ENCODE assay signal across 11 cellular contexts in the genomic region with DNA sequence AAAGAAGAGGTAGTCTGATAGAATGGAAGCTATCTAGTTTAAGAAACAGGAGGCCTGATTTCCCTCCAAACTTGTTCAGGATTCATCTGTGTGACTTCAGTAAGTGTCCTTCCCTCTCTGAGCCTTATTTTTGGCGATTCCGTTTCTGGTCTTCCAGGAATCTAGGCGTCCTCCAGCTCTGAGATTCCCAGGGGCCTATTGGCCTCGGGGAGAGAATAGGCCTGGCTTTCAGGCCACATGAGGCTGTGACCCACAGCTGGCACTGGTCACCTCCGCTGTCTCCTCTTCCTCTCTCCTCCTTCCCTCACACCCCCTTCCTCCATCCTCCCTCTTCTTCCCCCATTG.
A peak's percentile ranks its signal among the peaks of the same experiment; 100 is the strongest.
DNase-seq lines count a peak whose midpoint lies in the region; ATAC-seq and TF ChIP-seq lines count a peak whose summit lies in the region.
"Had no signal": no experiment of that assay in that cellular context is flagged by ENCODE, and none has a peak within 500 bp of the region (broad histone marks: within the 10 kb centered on the region; RNA-seq: fewer than 3 reads in every experiment).

No MANE protein-coding gene starts in this region.

- intact Hi-C loops in cardiac septum (cut with DNase I) (no loop called here), upper lobe of right lung (cut with DNase I) (no loop called here)
- intact Hi-C loops in naive thymus-derived CD4-positive, alpha-beta T cell (cut with micrococcal nuclease): no loop called here

- H3K4me1 ChIP-seq in right atrium auricular region (peaks cover 0 to 20% of the 10 kb centered on the region in 2 donors), endodermal cell (ENCODE audit: control insufficient read depth, insufficient read depth, low read length) (peaks cover 4% of the 10 kb centered on the region), upper lobe of right lung (peaks cover 26% of the 10 kb centered on the region)
- H3K4me1 ChIP-seq in naive thymus-derived CD4-positive, alpha-beta T cell (ENCODE audit: control insufficient read depth in 2 of 2, insufficient read depth in 2 of 2, low read length in 2 of 2): no peaks in the 10 kb centered on the region

- no peaks in the 10 kb centered on the region for H3K36me3 Mint-ChIP-seq in endodermal cell (ENCODE audit: low read depth)
- peaks cover 0 to 13% (median 1%) of the 10 kb centered on the region in 5 donors for H3K36me3 Mint-ChIP-seq in naive thymus-derived CD4-positive, alpha-beta T cell
- H3K36me3 Mint-ChIP-seq in activated CD4-positive, alpha-beta memory T cell treated with anti-CD3 and anti-CD28 coated beads, Interleukin-2, amount 10 ng/mL, durations not matched to agents 7 days and 5 days (ENCODE audit: low read depth): no peaks in the 10 kb centered on the region
- H3K36me3 Mint-ChIP-seq: CD14-positive monocyte had no signal

- peaks cover 21% of the 10 kb centered on the region for H3K4me1 Mint-ChIP-seq in endodermal cell
- H3K4me1 Mint-ChIP-seq in naive thymus-derived CD4-positive, alpha-beta T cell: peaks cover 3 to 19% (median 11%) of the 10 kb centered on the region in 7 donors
- no peaks in the 10 kb centered on the region for H3K4me1 Mint-ChIP-seq in activated CD4-positive, alpha-beta memory T cell treated with anti-CD3 and anti-CD28 coated beads, Interleukin-2, amount 10 ng/mL, durations not matched to agents 7 days and 5 days

- H3K27me3 ChIP-seq in right atrium auricular region: no peaks in the 10 kb centered on the region
- no peaks in the 10 kb centered on the region for H3K27me3 ChIP-seq in endodermal cell (ENCODE audit: control insufficient read depth, insufficient read depth, low read length, poor library complexity, severe bottlenecking)
- H3K27me3 ChIP-seq in naive thymus-derived CD4-positive, alpha-beta T cell (ENCODE audit: control insufficient read depth in 2 of 2, insufficient read depth in 2 of 2, low read length in 2 of 2): peaks cover 0 to 3% of the 10 kb centered on the region in 2 donors
- no peaks in the 10 kb centered on the region for H3K27me3 ChIP-seq in upper lobe of right lung

- DNase-seq in right atrium auricular region (ENCODE audit: low spot score) (no peak), cardiac septum (ENCODE audit: low spot score) (no peak), endodermal cell (no peak), upper lobe of right lung (no peak), NCI-H2196 (lab: John Stamatoyannopoulos, UW; ENCODE audit: unreplicated experiment) (no peak)
- no peak for DNase-seq in naive thymus-derived CD4-positive, alpha-beta T cell
- no peak for DNase-seq in activated CD4-positive, alpha-beta memory T cell treated with anti-CD3 and anti-CD28 coated beads, Interleukin-2, amount 10 ng/mL, durations not matched to agents 7 days and 5 days
- DNase-seq: erythroblast, RPMI8226 had no signal

- TF ChIP-seq CTCF in right atrium auricular region (IDR thresholded peaks at IDR 0.05) (no peak), endodermal cell (conservative IDR thresholded peaks at IDR 0.05) (no peak), upper lobe of right lung (IDR thresholded peaks at IDR 0.05) (no peak)

- no peaks in the 10 kb centered on the region for H3K36me3 ChIP-seq in right atrium auricular region
- H3K36me3 ChIP-seq in endodermal cell (ENCODE audit: control insufficient read depth, insufficient read depth, low read length): no peaks in the 10 kb centered on the region
- no peaks in the 10 kb centered on the region for H3K36me3 ChIP-seq in naive thymus-derived CD4-positive, alpha-beta T cell (ENCODE audit: control insufficient read depth in 2 of 3, insufficient read depth in 3 of 3, low read length in 3 of 3)
- H3K36me3 ChIP-seq in upper lobe of right lung: no peaks in the 10 kb centered on the region

- CTCF ChIA-PET in naive thymus-derived CD4-positive, alpha-beta T cell (lab: Charles Lee): no interaction called here
- CTCF ChIA-PET in activated CD4-positive, alpha-beta memory T cell treated with anti-CD3 and anti-CD28 coated beads, Interleukin-2, amount 10 ng/mL, durations not matched to agents 7 days and 5 days (lab: Charles Lee): no interaction called here

- H3K9ac ChIP-seq in endodermal cell (ENCODE audit: extremely low read depth, low read length, poor library complexity, severe bottlenecking): peak overlapping the region; percentile 42

- H3K27ac ChIP-seq in right atrium auricular region (peak overlapping the region in 1 of 2 donors; percentile 1), endodermal cell (ENCODE audit: low read depth, low read length) (peak overlapping the region; percentile 30), upper lobe of right lung (peak overlapping the region; percentile 18)
- no peak overlapping the region for H3K27ac ChIP-seq in naive thymus-derived CD4-positive, alpha-beta T cell (ENCODE audit: low read depth, low read length)

- H3K27ac Mint-ChIP-seq in endodermal cell: no peak overlapping the region
- H3K27ac Mint-ChIP-seq in naive thymus-derived CD4-positive, alpha-beta T cell: no peak overlapping the region
- no peak overlapping the region for H3K27ac Mint-ChIP-seq in activated CD4-positive, alpha-beta memory T cell treated with anti-CD3 and anti-CD28 coated beads, Interleukin-2, amount 10 ng/mL, durations not matched to agents 7 days and 5 days
- H3K27ac Mint-ChIP-seq: CD14-positive monocyte had no signal

- POLR2A ChIA-PET in naive thymus-derived CD4-positive, alpha-beta T cell (lab: Charles Lee): no interaction called here
- POLR2A ChIA-PET in activated CD4-positive, alpha-beta memory T cell treated with anti-CD3 and anti-CD28 coated beads, Interleukin-2, amount 10 ng/mL, durations not matched to agents 7 days and 5 days (lab: Charles Lee): no interaction called here

- H3K4me3 ChIP-seq in right atrium auricular region (peak overlapping the region; percentile 35 to 50), endodermal cell (ENCODE audit: low read length) (peak overlapping the region; percentile 64), upper lobe of right lung (peak overlapping the region; percentile 48)
- peak overlapping the region; percentile 20 for H3K4me3 ChIP-seq in naive thymus-derived CD4-positive, alpha-beta T cell (ENCODE audit: low read length)

- WGBS in endodermal cell (ENCODE audit: insufficient coverage in 1 of 2, insufficient read length in 1 of 2), 2 experiments: 33 to 37% methylated on average over 3 to 5 of the region's 5 CpGs

- H3K9me3 ChIP-seq in right atrium auricular region (peaks cover 0 to 12% of the 10 kb centered on the region in 2 donors), endodermal cell (ENCODE audit: control insufficient read depth, low read length) (peaks cover 14% of the 10 kb centered on the region), upper lobe of right lung (no peaks in the 10 kb centered on the region)
- H3K9me3 ChIP-seq in naive thymus-derived CD4-positive, alpha-beta T cell (ENCODE audit: control insufficient read depth in 2 of 3, low read length in 3 of 3): peaks cover 0 to 5% (median 0%) of the 10 kb centered on the region in 3 experiments

- peaks cover 7% of the 10 kb centered on the region for H3K27me3 Mint-ChIP-seq in endodermal cell (ENCODE audit: insufficient read depth)
- peaks cover 57 to 73% (median 73%) of the 10 kb centered on the region in 5 donors for H3K27me3 Mint-ChIP-seq in naive thymus-derived CD4-positive, alpha-beta T cell
- H3K27me3 Mint-ChIP-seq in activated CD4-positive, alpha-beta memory T cell treated with anti-CD3 and anti-CD28 coated beads, Interleukin-2, amount 10 ng/mL, durations not matched to agents 7 days and 5 days: peaks cover 54% of the 10 kb centered on the region

- H3K9me3 Mint-ChIP-seq in endodermal cell: peaks cover 11% of the 10 kb centered on the region
- H3K9me3 Mint-ChIP-seq in naive thymus-derived CD4-positive, alpha-beta T cell: peaks cover 0 to 27% (median 13%) of the 10 kb centered on the region in 11 donors
- peaks cover 6% of the 10 kb centered on the region for H3K9me3 Mint-ChIP-seq in activated CD4-positive, alpha-beta memory T cell treated with anti-CD3 and anti-CD28 coated beads, Interleukin-2, amount 10 ng/mL, durations not matched to agents 7 days and 5 days

- peak overlapping the region; percentile 58 for H3K4me3 Mint-ChIP-seq in endodermal cell
- peak overlapping the region in 6 of 10 donors; percentile 40 to 89 (median 74) for H3K4me3 Mint-ChIP-seq in naive thymus-derived CD4-positive, alpha-beta T cell
- H3K4me3 Mint-ChIP-seq in activated CD4-positive, alpha-beta memory T cell treated with anti-CD3 and anti-CD28 coated beads, Interleukin-2, amount 10 ng/mL, durations not matched to agents 7 days and 5 days: no peak overlapping the region

- ATAC-seq in naive thymus-derived CD4-positive, alpha-beta T cell: no peak
- ATAC-seq in upper lobe of right lung: no peak
- no peak for ATAC-seq in HG03432 (IDR thresholded peaks at IDR 0.05; ENCODE audit: unreplicated experiment)
